9 cellular contexts compared by ENCODE assay signal in the genomic region with DNA sequence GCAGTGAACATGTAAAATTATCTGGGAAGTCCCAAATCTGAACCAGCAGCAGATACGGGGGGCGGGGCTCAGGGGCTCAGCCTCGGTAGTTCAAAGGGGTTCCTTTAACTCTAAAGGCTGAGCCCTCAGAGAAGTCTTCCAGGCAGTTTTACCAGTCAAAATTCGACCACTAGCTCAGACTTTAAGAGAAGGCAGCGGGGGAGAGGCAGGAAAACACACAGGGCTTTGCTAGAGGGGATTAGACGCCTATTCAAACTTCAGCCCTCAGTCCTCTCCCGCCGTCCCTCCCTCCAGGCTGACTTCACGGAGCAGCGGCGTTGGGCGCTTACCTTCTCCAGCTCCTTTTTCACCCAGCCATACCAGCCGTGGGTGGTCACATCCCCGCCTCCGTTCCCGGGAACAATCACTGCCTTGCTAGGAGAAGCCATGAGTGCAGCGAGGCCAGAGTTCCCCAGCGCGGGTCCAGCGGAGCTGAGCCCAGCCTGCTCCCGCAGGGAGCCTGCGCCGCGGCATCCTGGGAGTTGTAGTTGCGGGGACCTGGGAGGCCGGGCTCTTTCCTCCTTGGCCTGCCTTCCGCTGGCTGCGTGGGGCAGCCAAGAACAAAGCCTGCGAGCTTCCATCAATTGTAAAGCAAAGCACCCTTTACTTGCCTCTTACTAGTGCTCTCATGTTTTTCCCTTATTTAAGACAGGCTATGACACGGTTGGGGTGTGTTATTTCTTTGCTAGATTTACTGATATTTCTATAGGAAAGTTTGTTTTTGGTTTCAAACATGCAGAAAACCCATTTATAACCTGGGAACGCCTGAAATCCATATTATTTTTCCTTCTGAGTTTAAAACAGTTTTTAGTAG. TPM values are rescaled to one million over a fixed set of nuclear protein-coding genes. Genes with fewer than 3 reads are reported as not detected.
A peak's percentile ranks its signal among the peaks of the same experiment; 100 is the strongest.
DNase-seq lines count a peak whose midpoint lies in the region; ATAC-seq and TF ChIP-seq lines count a peak whose summit lies in the region.
"Had no signal": no experiment of that assay in that cellular context is flagged by ENCODE, and none has a peak within 500 bp of the region (broad histone marks: within the 10 kb centered on the region; RNA-seq: fewer than 3 reads in every experiment).

Gene RBBP9, minus strand, starts transcription at position 486 of the 853 bp plus-strand sequence. Its CDS starts 58 bp downstream, at position 428.

- H3K4me3 ChIP-seq in choroid plexus epithelial cell (ENCODE audit: low read depth, low read length), result peak within 1 kb of the TSS; percentile 99

- H3K4me1 Mint-ChIP-seq in activated CD4-positive, alpha-beta T cell treated with anti-CD3 and anti-CD28 coated beads for 36 hours, result peaks cover 12% of the 10 kb centered on the region

- CTCF ChIA-PET in activated CD4-positive, alpha-beta T cell treated with anti-CD3 and anti-CD28 coated beads for 36 hours (lab: Charles Lee), result interaction anchor here (0.6 to 2.6 kb wide), 5 partner anchors 10 to 110 kb away, joined by 3 to 19 read pairs (median 4); partner anchors contain the start of gene SEC23B

- POLR2A ChIA-PET in activated CD4-positive, alpha-beta T cell treated with anti-CD3 and anti-CD28 coated beads for 36 hours (lab: Charles Lee), result interaction anchor here (0.6 to 3.3 kb wide), 3 partner anchors 10 to 76 kb away, joined by 3 to 28 read pairs (median 12); partner anchors contain the start of genes DZANK1, POLR3F and SEC23B

- peaks cover 6% of the 10 kb centered on the region for H3K36me3 Mint-ChIP-seq in activated CD4-positive, alpha-beta T cell treated with anti-CD3 and anti-CD28 coated beads for 36 hours (ENCODE audit: low read depth)

- intact Hi-C loops in activated CD4-positive, alpha-beta T cell treated with anti-CD3 and anti-CD28 coated beads for 36 hours (cut with DNase I, micrococcal nuclease), result loop anchor here (1.0 to 2.0 kb wide), 4 partner anchors 10 to 208 kb away; partner anchors contain the start of genes DZANK1 (in 2 of the 2), POLR3F (in 2 of the 2), SEC23B (in 2 of the 2) and ZNF133 (in 1 of the 2)

- no peaks in the 10 kb centered on the region for H3K27me3 ChIP-seq in layer of hippocampus (ENCODE audit: control insufficient read depth, insufficient read depth, low read length)

- peak within 1 kb of the TSS; percentile 97 for H3K4me3 Mint-ChIP-seq in activated CD4-positive, alpha-beta T cell treated with anti-CD3 and anti-CD28 coated beads for 36 hours

- peak; percentile 97 for ATAC-seq in GM19025 (IDR thresholded peaks at IDR 0.05; ENCODE audit: low read depth, unreplicated experiment)
- peak; percentile 95 for ATAC-seq in HG03280 (IDR thresholded peaks at IDR 0.05; ENCODE audit: unreplicated experiment)
- ATAC-seq in activated CD4-positive, alpha-beta T cell treated with anti-CD3 and anti-CD28 coated beads for 36 hours, result peak; percentile 99

- no peaks in the 10 kb centered on the region for H3K27me3 Mint-ChIP-seq in activated CD4-positive, alpha-beta T cell treated with anti-CD3 and anti-CD28 coated beads for 36 hours

- no peak for TF ChIP-seq CTCF in choroid plexus epithelial cell (conservative IDR thresholded peaks at IDR 0.05; ENCODE audit: low read depth, low read length)

- H3K27ac ChIP-seq in layer of hippocampus (ENCODE audit: low read depth, low read length), result peak within 1 kb of the TSS; percentile 57
- H3K27ac ChIP-seq: epithelial cell of prostate had no signal

- H3K9me3 Mint-ChIP-seq in activated CD4-positive, alpha-beta T cell treated with anti-CD3 and anti-CD28 coated beads for 36 hours (ENCODE audit: low read depth), result no peaks in the 10 kb centered on the region

- DNase-seq in AML-193 (lab: John Stamatoyannopoulos, UW) (peak; percentile 66 to 71), NCI-H460 (ENCODE audit: extremely low read depth, low read depth) (peak; percentile 79), choroid plexus epithelial cell (ENCODE audit: low read depth) (peak; percentile 83)
- DNase-seq in activated CD4-positive, alpha-beta T cell treated with anti-CD3 and anti-CD28 coated beads for 36 hours, result peak; percentile 88
- peak; percentile 45 to 75 (median 64) for DNase-seq in stimulated activated CD4-positive, alpha-beta T cell treated with anti-CD3 and anti-CD28 coated beads, Interleukin-1b, Interleukin-23, amount 100 ng/mL, for 24 hours (ENCODE audit: low read depth in 4 of 4, low spot score in 1 of 4)

- H3K27ac Mint-ChIP-seq in activated CD4-positive, alpha-beta T cell treated with anti-CD3 and anti-CD28 coated beads for 36 hours, result peak within 1 kb of the TSS; percentile 83

RNA-seq across cellular contexts. Expression of gene RBBP9, which starts in this region (rescaled TPM):
- 22.8 and 24.7 TPM in 2 replicates for total RNA-seq in NCI-H460 (2014; rRNA removed; shearing (Covaris generic))
- polyA plus RNA-seq in NCI-H460 (2014; cell fraction: nucleus; rRNA removed), result 22.6 and 23.8 TPM in 2 replicates
- 10 to 100 TPM; 19.9 to 20.6 TPM for total RNA-seq in activated CD4-positive, alpha-beta T cell treated with anti-CD3 and anti-CD28 coated beads for 36 hours

Comparison
In these comparisons a context has a peak if more than half of its experiments do, and no peak if none do; other contexts are left out.
1. Peak in every context shown above with its lines: DNase-seq, ATAC-seq, H3K4me3 ChIP-seq and H3K27ac ChIP-seq.